In the genomic region with DNA sequence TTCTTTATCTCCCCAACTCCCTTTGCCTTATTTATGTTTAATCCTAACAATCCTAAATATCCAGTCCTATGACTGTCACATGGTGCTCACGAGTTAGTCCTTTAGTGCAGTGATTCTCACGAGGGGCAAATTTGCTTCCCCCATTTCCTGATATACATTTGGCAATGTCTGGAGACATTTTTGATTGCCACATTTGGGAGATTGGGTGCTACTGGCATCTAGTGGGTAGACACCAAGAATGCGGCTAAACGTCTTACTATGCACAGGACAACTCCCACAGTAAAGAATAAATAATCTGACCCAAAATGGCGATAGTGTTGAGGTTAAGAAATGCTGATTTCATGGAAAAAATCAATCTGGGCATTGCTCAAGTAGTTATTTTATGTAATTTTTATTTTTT, we compare ENCODE assay signal across 15 cellular contexts.
"Had no signal": no experiment of that assay in that cellular context is flagged by ENCODE, and none has a peak within 500 bp of the region (broad histone marks: within the 10 kb centered on the region; RNA-seq: fewer than 3 reads in every experiment).

No MANE protein-coding gene starts in this region.

- H3K4me3 ChIP-seq: heart right ventricle, stomach, testis had no signal

- H3K4me3 Mint-ChIP-seq: activated T-helper 1 cell treated with anti-CD3 and anti-CD28 coated beads, Interleukin-12 subunit alpha, Interleukin-12 subunit beta, Interleukin-2, Interleukin-4 antibody, amounts not matched to agents 30 ng/mL and 10 ng/mL and 1 ng/mL, durations not matched to agents 14 hours and 24 hours and 36 hours; central memory CD8-positive, alpha-beta T cell; neural crest cell had no signal

- ATAC-seq: activated CD4-positive, CD25-positive, alpha-beta regulatory T cell treated with anti-CD3 and anti-CD28 coated beads, Interleukin-2, amount 50 U/mL, for 24 hours; heart right ventricle; left colon; sciatic nerve had no signal

- DNase-seq: anterior cingulate cortex; brain microvascular endothelial cell; cortex of kidney; effector CD4-positive, alpha-beta T cell; heart right ventricle; left colon; midbrain; stomach; T-helper 9 cell; testis had no signal

- H3K9me3 Mint-ChIP-seq: neural crest cell had no signal

- H3K27me3 ChIP-seq: brain microvascular endothelial cell, heart right ventricle, stomach, testis had no signal

- H3K27ac Mint-ChIP-seq: activated T-helper 1 cell treated with anti-CD3 and anti-CD28 coated beads, Interleukin-12 subunit alpha, Interleukin-12 subunit beta, Interleukin-2, Interleukin-4 antibody, amounts not matched to agents 30 ng/mL and 10 ng/mL and 1 ng/mL, durations not matched to agents 14 hours and 24 hours and 36 hours had no signal

- H3K9me3 ChIP-seq: stomach, testis had no signal

- H3K4me1 ChIP-seq: heart right ventricle, stomach, testis had no signal

- H3K36me3 ChIP-seq: brain microvascular endothelial cell, heart right ventricle, stomach had no signal

- H3K27me3 Mint-ChIP-seq: central memory CD8-positive, alpha-beta T cell had no signal

- H3K27ac ChIP-seq: brain microvascular endothelial cell, heart right ventricle, stomach, testis had no signal

- H3K4me1 Mint-ChIP-seq: central memory CD8-positive, alpha-beta T cell had no signal
